Comparison of ENCODE assay signal across 8 cellular contexts in the genomic region with DNA sequence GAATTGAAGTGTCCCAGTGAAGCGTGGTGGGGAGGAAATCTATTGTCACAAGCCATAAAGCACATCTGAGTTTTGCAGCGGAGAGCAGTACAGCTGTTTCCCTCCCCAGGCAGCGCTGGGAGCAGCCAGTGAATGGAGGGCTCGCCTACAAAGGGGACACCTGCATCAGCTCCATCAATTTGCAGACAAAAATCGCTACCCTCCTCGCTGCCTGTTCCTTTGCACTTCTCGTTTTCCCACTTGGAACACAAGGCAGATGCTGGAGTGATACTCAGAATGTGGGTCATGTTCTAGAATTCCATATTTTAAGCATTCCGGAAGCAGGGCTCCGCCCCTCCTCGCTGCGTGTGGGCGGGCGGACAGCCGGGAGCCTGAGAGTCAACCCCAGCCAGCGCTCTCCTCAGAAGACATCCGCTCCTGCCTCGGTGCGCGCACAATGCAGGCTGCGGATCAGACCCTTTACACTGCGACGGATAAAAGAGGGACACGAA.
DNase-seq lines count a peak whose midpoint lies in the region; ATAC-seq and TF ChIP-seq lines count a peak whose summit lies in the region.

No MANE protein-coding gene starts in this region.

- H3K9me3 Mint-ChIP-seq in natural killer cell treated with Interleukin-12 subunit alpha and Interleukin-12 subunit beta and Interleukin-15 and Interleukin-18, amount 100 ng/mL, for 72 hours, result no peaks in the 10 kb centered on the region

- peak overlapping the region; percentile 3 for H3K4me3 Mint-ChIP-seq in natural killer cell treated with Interleukin-12 subunit alpha and Interleukin-12 subunit beta and Interleukin-15 and Interleukin-18, amount 100 ng/mL, for 72 hours

- no peaks in the 10 kb centered on the region for H3K4me1 ChIP-seq in duodenal mucosa (ENCODE audit: control insufficient read depth in 1 of 2, insufficient read depth in 2 of 2, low read length in 2 of 2)

- H3K27me3 ChIP-seq in GM06990 (replicated peaks; ENCODE audit: control insufficient read depth, insufficient read depth, low read length) (no peaks in the 10 kb centered on the region), duodenal mucosa (ENCODE audit: control insufficient read depth in 1 of 2, insufficient read depth in 2 of 2, low read length in 2 of 2) (no peaks in the 10 kb centered on the region)

- no peak overlapping the region for H3K9ac ChIP-seq in duodenal mucosa (ENCODE audit: low read depth in 1 of 2, low read length in 2 of 2)

- no peaks in the 10 kb centered on the region for H3K9me3 ChIP-seq in duodenal mucosa (ENCODE audit: control insufficient read depth in 1 of 2, low read length in 2 of 2)

- no peak overlapping the region for H3K27ac Mint-ChIP-seq in natural killer cell treated with Interleukin-12 subunit alpha and Interleukin-12 subunit beta and Interleukin-15 and Interleukin-18, amount 100 ng/mL, for 72 hours

- H3K4me1 Mint-ChIP-seq in natural killer cell treated with Interleukin-12 subunit alpha and Interleukin-12 subunit beta and Interleukin-15 and Interleukin-18, amount 100 ng/mL, for 72 hours (ENCODE audit: low read depth in 2 of 2), result peaks cover 9 to 13% of the 10 kb centered on the region in 2 donors

- H3K27me3 Mint-ChIP-seq in natural killer cell treated with Interleukin-12 subunit alpha and Interleukin-12 subunit beta and Interleukin-15 and Interleukin-18, amount 100 ng/mL, for 72 hours, result peaks cover 0 to 2% of the 10 kb centered on the region in 2 donors

- no peak for TF ChIP-seq CTCF in GM06990 (IDR thresholded peaks at IDR 0.05; ENCODE audit: insufficient read depth, low read length, poor library complexity, severe bottlenecking)

- no peak overlapping the region for H3K27ac ChIP-seq in duodenal mucosa (ENCODE audit: low read depth, low read length)

- H3K36me3 ChIP-seq in GM06990 (ENCODE audit: control insufficient read depth, insufficient read depth, low read length), result no peaks in the 10 kb centered on the region
- no peaks in the 10 kb centered on the region for H3K36me3 ChIP-seq in duodenal mucosa (ENCODE audit: control insufficient read depth in 1 of 2, insufficient read depth in 2 of 2, low read length in 2 of 2)

- no peaks in the 10 kb centered on the region for H3K36me3 Mint-ChIP-seq in natural killer cell treated with Interleukin-12 subunit alpha and Interleukin-12 subunit beta and Interleukin-15 and Interleukin-18, amount 100 ng/mL, for 72 hours

- ATAC-seq in GM21825 (IDR thresholded peaks at IDR 0.05; ENCODE audit: unreplicated experiment) (peak; percentile 88), HG02885 (IDR thresholded peaks at IDR 0.05; ENCODE audit: poor library complexity, unreplicated experiment) (no peak)
- ATAC-seq in natural killer cell treated with Interleukin-12 subunit alpha and Interleukin-12 subunit beta and Interleukin-15 and Interleukin-18, amount 100 ng/mL, for 72 hours, result peak; percentile 56 to 68

- peak; percentile 13 for DNase-seq in GM06990 (ENCODE audit: extremely low read depth, insufficient read length)
- peak; percentile 92 for DNase-seq in NCI-H69 (lab: John Stamatoyannopoulos, UW)
- no peak for DNase-seq in natural killer cell treated with Interleukin-12 subunit alpha and Interleukin-12 subunit beta and Interleukin-15 and Interleukin-18, amount 100 ng/mL, for 72 hours (ENCODE audit: low spot score)
- DNase-seq in NCI-H2029 treated with DMSO at 0.1 percent for 48 hours (lab: John Stamatoyannopoulos, UW), result no peak
- DNase-seq in OCI-M2 (lab: John Stamatoyannopoulos, UW; ENCODE audit: unreplicated experiment), result no peak

- H3K4me3 ChIP-seq in GM06990 (replicated peaks; ENCODE audit: low read depth, low read length) (no peak overlapping the region), duodenal mucosa (ENCODE audit: low read depth in 1 of 2, low read length in 2 of 2) (peak overlapping the region; percentile 34 to 47)

Comparison
In these comparisons a context has a peak if more than half of its experiments do, and no peak if none do; other contexts are left out.
1. DNase-seq: peak in GM06990 (single experiment) and NCI-H69 (single experiment); none in natural killer cell treated with Interleukin-12 subunit alpha and Interleukin-12 subunit beta and Interleukin-15 and Interleukin-18, amount 100 ng/mL, for 72 hours (single experiment), NCI-H2029 treated with DMSO at 0.1 percent for 48 hours (single experiment) and OCI-M2 (single experiment).